ENCODE assay signal across 7 cellular contexts in genomic region chr10:98383134-98383667, GRCh38. TPM values are rescaled to one million over a fixed set of nuclear protein-coding genes. Genes with fewer than 3 reads are reported as not detected.
A peak's percentile ranks its signal among the peaks of the same experiment; 100 is the strongest.
DNase-seq lines count a peak whose midpoint lies in the region; TF ChIP-seq lines count a peak whose summit lies in the region.
"Not testable (repeated sequence)": the region's sequence is repeated elsewhere in the genome, so short reads cannot be mapped to it uniquely, and the experiment has no call there.

No MANE protein-coding gene starts in this region.

- not testable (repeated sequence) for H2AFZ ChIP-seq in PC-9

- H3K4me3 Mint-ChIP-seq in chondrocyte (ENCODE audit: unreplicated experiment) = not testable (repeated sequence)

- H4K20me1 ChIP-seq in PC-9 (ENCODE audit: insufficient read depth) = not testable (repeated sequence)

- not testable (repeated sequence) for BruUV-seq in PC-9 (replicated peaks; lab: Mats Ljungman, UMichigan)

- not testable (repeated sequence) for H3K9me3 Mint-ChIP-seq in chondrocyte (ENCODE audit: low read depth)

- not testable (repeated sequence) for H3F3A ChIP-seq in PC-9 (ENCODE audit: insufficient read depth, low read depth)

- POLR2A ChIA-PET in HEK293 (lab: Yijun Ruan, JAX) = not testable (repeated sequence)
- POLR2A ChIA-PET in PC-9 (lab: Charles Lee; ENCODE audit: unreplicated experiment) = interaction anchor here (0.7 kb wide), 1 partner anchor 11 kb away, joined by 5 read pairs; no protein-coding TSS in a partner anchor

- H3K27me3 Mint-ChIP-seq in chondrocyte (ENCODE audit: low read depth) = not testable (repeated sequence)

- not testable (repeated sequence) for H3K27ac ChIP-seq in HEK293 (ENCODE audit: extremely low read depth, low read depth, low read length)
- H3K27ac ChIP-seq in PC-9 (peak overlapping the region; percentile 57), VCaP (peak overlapping the region; percentile 89)

- H3K79me2 ChIP-seq in PC-9 (ENCODE audit: low read depth) = not testable (repeated sequence)

- H3K9me3 ChIP-seq in HEK293 (ENCODE audit: control insufficient read depth, insufficient read depth, low read depth, low read length); PC-9 (ENCODE audit: insufficient read depth, low read depth): not testable (repeated sequence)

- H3K4me2 ChIP-seq in PC-9 = 0 out of 2 replicates have a peak overlapping the region, but pooled peaks have one; percentile 3

- TF ChIP-seq CTCF in HEK293 (tag by site-specific recombination; IDR thresholded peaks at IDR 0.05); PC-9 (conservative IDR thresholded peaks at IDR 0.05); VCaP (conservative IDR thresholded peaks at IDR 0.05); chondrocyte (IDR thresholded peaks at IDR 0.05); fibroblast of villous mesenchyme (IDR thresholded peaks at IDR 0.05; ENCODE audit: insufficient read depth, low read depth, low read length): not testable (repeated sequence)

- peak; percentile 43 for DNase-seq in AG20443 (ENCODE audit: low spot score)
- DNase-seq in PC-9 = peak in 1 of 2 experiments; percentile 57
- not testable (repeated sequence) for DNase-seq in chondrocyte (ENCODE audit: low spot score)
- DNase-seq in fibroblast of villous mesenchyme (ENCODE audit: low read depth) = peak; percentile 86
- peak; percentile 65 for DNase-seq in myocyte (ENCODE audit: low read depth)

- H3K4me3 ChIP-seq in HEK293 (ENCODE audit: low read depth, low read length); PC-9; fibroblast of villous mesenchyme (ENCODE audit: low read depth, low read length): not testable (repeated sequence)

- CTCF ChIA-PET in HEK293 (lab: Yijun Ruan, JAX) = interaction anchor here (0.6 to 0.8 kb wide), 2 partner anchors 11 to 468 kb away, joined by 3 read pairs; no protein-coding TSS in a partner anchor
- CTCF ChIA-PET in PC-9 (lab: Charles Lee) = not testable (repeated sequence)

- not testable (repeated sequence) for H3K27me3 ChIP-seq in PC-9 (ENCODE audit: insufficient read depth, low read depth)

- H3K4me1 Mint-ChIP-seq in chondrocyte (ENCODE audit: low read depth) = not testable (repeated sequence)

- H3K9me2 ChIP-seq in PC-9 (ENCODE audit: insufficient read depth) = not testable (repeated sequence)

- not testable (repeated sequence) for H3K36me3 ChIP-seq in HEK293 (ENCODE audit: control insufficient read depth in 2 of 2, insufficient read depth in 1 of 2, low read length in 2 of 2); PC-9 (ENCODE audit: low read depth)

- peak overlapping the region; percentile 59 for H3K27ac Mint-ChIP-seq in chondrocyte (ENCODE audit: unreplicated experiment)

- H3K4me1 ChIP-seq in HEK293 (ENCODE audit: control insufficient read depth, insufficient read depth, low read length) = not testable (repeated sequence)
- H3K4me1 ChIP-seq in PC-9 (replicated peaks; ENCODE audit: insufficient read depth) = peaks cover 11% of the 10 kb centered on the region

- not testable (repeated sequence) for H3K36me3 Mint-ChIP-seq in chondrocyte (ENCODE audit: low read depth)

- intact Hi-C loops in PC-9 (cut with micrococcal nuclease; ENCODE audit: unreplicated experiment) = not testable (repeated sequence)

TF ChIP-seq in HEK293, 187 proteins besides CTCF, POLR2A, EP300 and RAD21:
- peak; percentile 62 for TF ChIP-seq ZNF335 (tag by site-specific recombination; conservative IDR thresholded peaks at IDR 0.05)

RNA-seq across cellular contexts. Expression of gene PYROXD2, which starts 31.8 kb away (rescaled TPM):
- total RNA-seq in PC-9 (2021) = 28.0 and 28.2 TPM in 2 replicates
- 5.6 to 9.4 TPM (median 8.3 TPM) in 3 replicates for total RNA-seq in chondrocyte
- 9.0 and 10.8 TPM in 2 replicates for total RNA-seq in fibroblast of villous mesenchyme
- 7.3 and 9.7 TPM in 2 replicates for total RNA-seq in myocyte
- 10.3 TPM for polyA plus RNA-seq in myocyte (2012)
